ENCODE assay signal across 2 cellular contexts in the genomic region with DNA sequence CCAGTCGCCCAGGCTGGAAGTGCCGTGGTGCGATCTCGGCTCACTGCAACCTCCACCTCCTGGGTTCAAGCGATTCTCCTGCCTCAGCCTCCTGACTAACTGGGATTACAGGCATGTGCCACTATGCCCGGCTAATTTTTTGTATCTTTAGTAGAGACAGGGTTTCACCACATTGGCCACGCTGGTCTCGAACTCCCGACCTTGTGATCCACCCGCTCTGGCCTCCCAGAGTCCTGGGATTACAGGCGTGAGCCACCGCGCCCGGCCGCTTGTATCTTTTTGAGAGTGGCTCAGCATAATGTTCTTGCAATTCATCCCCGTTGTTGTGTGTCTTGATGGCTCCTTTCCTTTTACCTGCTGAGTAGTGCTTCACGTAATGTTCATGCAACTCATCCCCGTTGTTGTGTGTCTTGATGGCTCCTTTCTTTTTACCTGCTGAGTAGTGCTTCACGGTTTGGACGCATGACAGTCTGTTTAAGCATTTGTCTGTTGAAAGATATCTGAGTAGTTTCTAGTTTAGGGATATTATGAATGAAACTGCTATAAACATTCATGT.
A peak's percentile ranks its signal among the peaks of the same experiment; 100 is the strongest.
TF ChIP-seq lines count a peak whose summit lies in the region.

No MANE protein-coding gene starts in this region.

TF ChIP-seq in HEK293, 187 proteins besides CTCF, POLR2A, EP300 and RAD21:
- peak; percentile 81 for TF ChIP-seq ZNF146 (tag by site-specific recombination; IDR thresholded peaks at IDR 0.05)
TF ChIP-seq in HEK293: peak in this region for 1; not testable (repeated sequence) for 186.

TF ChIP-seq in K562, 482 proteins besides CTCF, POLR2A, EP300 and RAD21:
- TF ChIP-seq BCOR (IDR thresholded peaks at IDR 0.05) (peak; percentile 40; the same call in 1 of the 2 replicates), ZNF146 (CRISPR knock-in tag; IDR thresholded peaks at IDR 0.05; ENCODE audit: unreplicated experiment) (peak; percentile 85)
